ENCODE assay signal across 22 cellular contexts in genomic region chr5:74927336-74927735, GRCh38.
"Had no signal": no experiment of that assay in that cellular context is flagged by ENCODE, and none has a peak within 500 bp of the region (broad histone marks: within the 10 kb centered on the region; RNA-seq: fewer than 3 reads in every experiment).

No MANE protein-coding gene starts in this region.

- H3K27ac ChIP-seq: adrenal gland, SJCRH30, VCaP had no signal

- H3K4me3 ChIP-seq: adrenal gland, SJCRH30 had no signal

- H3K9ac ChIP-seq: SK-N-SH had no signal

- H3K27me3 ChIP-seq: adrenal gland, SJCRH30 had no signal

- H3K36me3 ChIP-seq: adrenal gland, SJCRH30 had no signal

- H3K4me1 ChIP-seq: adrenal gland, SJCRH30 had no signal

- ATAC-seq: activated CD4-positive, alpha-beta T cell treated with anti-CD3 and anti-CD28 coated beads for 36 hours; activated CD8-positive, alpha-beta T cell treated with anti-CD3 and anti-CD28 coated beads for 36 hours had no signal

- DNase-seq: activated CD4-positive, alpha-beta T cell treated with anti-CD3 and anti-CD28 coated beads for 36 hours; activated CD4-positive, alpha-beta T cell treated with anti-CD3 and anti-CD28 coated beads, Interleukin-2, amount 50 U/mL, for 1 hour; activated CD8-positive, alpha-beta memory T cell treated with anti-CD3 and anti-CD28 coated beads, Interleukin-2, amount 50 U/mL, for 48 hours; activated CD8-positive, alpha-beta T cell treated with anti-CD3 and anti-CD28 coated beads for 36 hours; activated naive CD4-positive, alpha-beta T cell treated with anti-CD3 and anti-CD28 coated beads, Interleukin-2, amount 50 U/mL, for 16 hours; activated naive CD8-positive, alpha-beta T cell treated with anti-CD3 and anti-CD28 coated beads, Interleukin-2, amount 10 ng/mL, durations not matched to agents 7 days and 5 days; activated T-cell treated with anti-CD3 and anti-CD28 coated beads, Interleukin-2, amount 50 U/mL, for 1 hour; adrenal gland; anterior cingulate cortex; MM.1S; NCI-H1105; NCI-H1436; NCI-H1694 treated with DMSO at 0.1 percent for 48 hours; NCI-H2029 treated with DMSO at 0.1 percent for 48 hours; NCI-H345; NCI-H510A; NCI-H526 treated with DMSO at 0.1 percent for 48 hours; NCI-H82; SJCRH30; SK-N-SH; T-helper 1 cell had no signal

- H3K4me2 ChIP-seq: SK-N-SH had no signal

- H3K9me3 ChIP-seq: adrenal gland, SJCRH30, SK-N-SH had no signal
